9 cellular contexts compared by ENCODE assay signal in genomic region chr3:114179575-114179974, GRCh38.
DNase-seq lines count a peak whose midpoint lies in the region; ATAC-seq and TF ChIP-seq lines count a peak whose summit lies in the region.
"Had no signal": no experiment of that assay in that cellular context is flagged by ENCODE, and none has a peak within 500 bp of the region (broad histone marks: within the 10 kb centered on the region; RNA-seq: fewer than 3 reads in every experiment).

No MANE protein-coding gene starts in this region.

- peak; percentile 66 for ATAC-seq in effector memory CD8-positive, alpha-beta T cell (replicated peaks)
- ATAC-seq in stimulated activated memory B cell treated with anti-CD40 and anti-IgM and Interleukin-4, amounts not matched to agents 10 μg/mL and 1 μg/mL and 100 μg/mL, for 72 hours, result peak; percentile 61

- H3K4me3 ChIP-seq in AG09309 (ENCODE audit: control insufficient read depth, low read depth, low read length), result no peak overlapping the region
- H3K4me3 ChIP-seq in effector memory CD4-positive, alpha-beta T cell (ENCODE audit: insufficient read depth, low read depth, low read length, poor library complexity, severe bottlenecking), result no peak overlapping the region

- no peaks in the 10 kb centered on the region for H3K9me3 Mint-ChIP-seq in effector memory CD8-positive, alpha-beta T cell
- no peaks in the 10 kb centered on the region for H3K9me3 Mint-ChIP-seq in stimulated activated memory B cell treated with anti-CD40 and anti-IgM and Interleukin-4, amounts not matched to agents 10 μg/mL and 1 μg/mL and 100 μg/mL, for 72 hours
- H3K9me3 Mint-ChIP-seq: dendritic cell treated with granulocyte-macrophage colony-stimulating factor and Interleukin-4, amounts not matched to agents 40 ng/mL and 50 ng/mL, for 4 days had no signal

- H3K36me3 ChIP-seq in effector memory CD4-positive, alpha-beta T cell (ENCODE audit: control insufficient read depth, insufficient read depth, low read length), result no peaks in the 10 kb centered on the region

- peaks cover 4 to 5% of the 10 kb centered on the region in 2 donors for H3K4me1 Mint-ChIP-seq in effector memory CD8-positive, alpha-beta T cell (ENCODE audit: low read depth in 2 of 2)
- H3K4me1 Mint-ChIP-seq in stimulated activated memory B cell treated with anti-CD40 and anti-IgM and Interleukin-4, amounts not matched to agents 10 μg/mL and 1 μg/mL and 100 μg/mL, for 72 hours, result peaks cover 7% of the 10 kb centered on the region

- H3K27ac Mint-ChIP-seq in effector memory CD8-positive, alpha-beta T cell, result no peak overlapping the region
- no peak overlapping the region for H3K27ac Mint-ChIP-seq in stimulated activated memory B cell treated with anti-CD40 and anti-IgM and Interleukin-4, amounts not matched to agents 10 μg/mL and 1 μg/mL and 100 μg/mL, for 72 hours
- H3K27ac Mint-ChIP-seq: dendritic cell treated with granulocyte-macrophage colony-stimulating factor and Interleukin-4, amounts not matched to agents 40 ng/mL and 50 ng/mL, for 4 days had no signal

- peak; percentile 4 for DNase-seq in AG09309 (ENCODE audit: low read depth)
- no peak for DNase-seq in GM13976 (ENCODE audit: low spot score)
- DNase-seq in NCI-H510A (lab: John Stamatoyannopoulos, UW), result peak; percentile 13
- no peak for DNase-seq in effector memory CD8-positive, alpha-beta T cell
- DNase-seq in effector memory CD4-positive, alpha-beta T cell, result no peak
- no peak for DNase-seq in D341Med (ENCODE audit: low spot score)
- no peak for DNase-seq in globus pallidus (ENCODE audit: low spot score)

- no peaks in the 10 kb centered on the region for H3K9me3 ChIP-seq in effector memory CD4-positive, alpha-beta T cell (ENCODE audit: control insufficient read depth, low read length)

- H3K27me3 ChIP-seq in effector memory CD4-positive, alpha-beta T cell (replicated peaks; ENCODE audit: control insufficient read depth, insufficient read depth, low read length, poor library complexity, severe bottlenecking), result no peaks in the 10 kb centered on the region

- TF ChIP-seq CTCF in AG09309 (IDR thresholded peaks at IDR 0.05; ENCODE audit: control insufficient read depth, insufficient read depth, low read depth, low read length, missing control alignments) (peak; percentile 51), GM13976 (IDR thresholded peaks at IDR 0.05; ENCODE audit: borderline replicate concordance, control extremely low read depth, extremely low read depth, insufficient read depth, missing control alignments) (peak; percentile 7)

- H3K4me3 Mint-ChIP-seq in effector memory CD8-positive, alpha-beta T cell, result no peak overlapping the region
- H3K4me3 Mint-ChIP-seq in stimulated activated memory B cell treated with anti-CD40 and anti-IgM and Interleukin-4, amounts not matched to agents 10 μg/mL and 1 μg/mL and 100 μg/mL, for 72 hours, result no peak overlapping the region
- H3K4me3 Mint-ChIP-seq: dendritic cell treated with granulocyte-macrophage colony-stimulating factor and Interleukin-4, amounts not matched to agents 40 ng/mL and 50 ng/mL, for 4 days had no signal

- in situ Hi-C loops in GM13976 (cut with MboI; ENCODE audit: low sequenced_read_pairs, unreplicated experiment), result no loop called here

- H3K27ac ChIP-seq in effector memory CD4-positive, alpha-beta T cell (ENCODE audit: insufficient read depth, low read length, poor library complexity, severe bottlenecking), result no peak overlapping the region

- no peaks in the 10 kb centered on the region for H3K36me3 Mint-ChIP-seq in effector memory CD8-positive, alpha-beta T cell (ENCODE audit: insufficient read depth)
- H3K36me3 Mint-ChIP-seq in stimulated activated memory B cell treated with anti-CD40 and anti-IgM and Interleukin-4, amounts not matched to agents 10 μg/mL and 1 μg/mL and 100 μg/mL, for 72 hours, result no peaks in the 10 kb centered on the region

- H3K27me3 Mint-ChIP-seq in effector memory CD8-positive, alpha-beta T cell, result no peaks in the 10 kb centered on the region
- no peaks in the 10 kb centered on the region for H3K27me3 Mint-ChIP-seq in stimulated activated memory B cell treated with anti-CD40 and anti-IgM and Interleukin-4, amounts not matched to agents 10 μg/mL and 1 μg/mL and 100 μg/mL, for 72 hours

- no peaks in the 10 kb centered on the region for H3K4me1 ChIP-seq in effector memory CD4-positive, alpha-beta T cell (ENCODE audit: control insufficient read depth, insufficient read depth, low read length, poor library complexity, severe bottlenecking)

Comparison
In these comparisons a context has a peak if more than half of its experiments do, and no peak if none do; other contexts are left out.
1. DNase-seq: peak in AG09309 (single experiment) and NCI-H510A (single experiment); none in GM13976 (single experiment), effector memory CD8-positive, alpha-beta T cell (0 of 3), effector memory CD4-positive, alpha-beta T cell (0 of 3), D341Med (single experiment) and globus pallidus (single experiment).